ENCODE assay signal across 8 cellular contexts in the genomic region with DNA sequence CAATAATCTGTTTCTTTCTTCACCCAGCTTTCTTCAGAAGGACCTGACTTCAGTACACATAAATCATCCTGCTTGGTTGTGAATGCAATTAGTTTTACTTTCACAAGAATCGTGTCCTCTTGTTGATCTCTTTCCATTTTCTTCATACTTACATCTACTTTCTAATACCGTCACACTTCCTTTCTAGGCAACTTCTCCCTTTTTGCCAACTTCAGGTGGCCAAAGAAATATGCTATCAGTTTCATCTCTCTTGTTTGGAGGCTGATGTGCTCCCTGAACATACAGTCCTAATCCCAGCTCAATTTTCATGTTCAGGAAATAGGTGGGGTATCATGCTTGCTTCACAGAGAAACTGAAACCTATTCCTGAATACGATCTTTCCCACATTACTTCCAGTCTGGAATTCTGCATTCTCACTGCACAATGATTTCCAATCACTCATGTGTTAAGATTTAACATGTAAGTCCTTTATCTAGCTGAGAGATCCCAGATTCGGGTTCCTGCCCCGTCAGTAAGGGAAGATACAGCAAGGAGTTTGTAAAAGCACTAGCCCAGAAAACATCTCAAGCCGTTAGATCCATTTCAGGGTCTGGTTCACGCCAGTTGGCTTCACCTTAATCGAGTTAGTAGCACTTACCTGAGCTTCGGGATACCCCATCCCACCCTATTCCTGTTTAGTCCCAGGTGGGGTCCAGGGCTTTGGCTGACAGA. TPM values are rescaled to one million over a fixed set of nuclear protein-coding genes. Genes with fewer than 3 reads are reported as not detected.
DNase-seq lines count a peak whose midpoint lies in the region; ATAC-seq, FAIRE-seq and TF ChIP-seq lines count a peak whose summit lies in the region.

No MANE protein-coding gene starts in this region.

- no peak for TF ChIP-seq CTCF in chondrocyte (IDR thresholded peaks at IDR 0.05)

- peak; percentile 44 for FAIRE-seq in GM12892 (lab: Jason Lieb, UNC)

- ATAC-seq in HG02870 (IDR thresholded peaks at IDR 0.05; ENCODE audit: unreplicated experiment) (no peak), GM21515 (IDR thresholded peaks at IDR 0.05; ENCODE audit: unreplicated experiment) (no peak), HG02678 (IDR thresholded peaks at IDR 0.05; ENCODE audit: unreplicated experiment) (no peak)

- H3K4me1 Mint-ChIP-seq in chondrocyte (ENCODE audit: low read depth): peaks cover 35% of the 10 kb centered on the region

- no peak for TF ChIP-seq POLR2A in GM12892 (IDR thresholded peaks at IDR 0.05; ENCODE audit: low read depth, low read length)

- H3K4me3 ChIP-seq in mucosa of rectum (ENCODE audit: low read length in 2 of 2): peak overlapping the region; percentile 81 to 93

- DNase-seq in GM12892 (ENCODE audit: insufficient read length) (no peak), NOMO-1 (lab: John Stamatoyannopoulos, UW; ENCODE audit: unreplicated experiment in 2 of 2) (peak; percentile 35 to 89), chondrocyte (ENCODE audit: low spot score) (no peak), posterior cingulate gyrus (no peak)

- H3K9me3 ChIP-seq in mucosa of rectum (ENCODE audit: control insufficient read depth in 2 of 2, low read length in 2 of 2): no peaks in the 10 kb centered on the region

- H3K9ac ChIP-seq in mucosa of rectum (ENCODE audit: low read depth in 1 of 2, low read length in 2 of 2): peak overlapping the region; percentile 83 to 92

- H3K4me1 ChIP-seq in mucosa of rectum (ENCODE audit: control insufficient read depth in 2 of 2, insufficient read depth in 2 of 2, low read length in 2 of 2): peaks cover 18 to 22% of the 10 kb centered on the region in 2 donors

- no peaks in the 10 kb centered on the region for H3K36me3 Mint-ChIP-seq in chondrocyte (ENCODE audit: low read depth)

- H3K27ac Mint-ChIP-seq in chondrocyte (ENCODE audit: unreplicated experiment): peak overlapping the region; percentile 70

- intact Hi-C loops in posterior cingulate gyrus (cut with DNase I): no loop called here

- H3K36me3 ChIP-seq in mucosa of rectum (ENCODE audit: control insufficient read depth in 2 of 2, insufficient read depth in 2 of 2, low read length in 2 of 2): peaks cover 0 to 6% of the 10 kb centered on the region in 2 donors

- peak overlapping the region; percentile 73 for H3K4me3 Mint-ChIP-seq in chondrocyte (ENCODE audit: unreplicated experiment)

- no peaks in the 10 kb centered on the region for H3K9me3 Mint-ChIP-seq in chondrocyte (ENCODE audit: low read depth)

- peak overlapping the region; percentile 59 to 76 for H3K27ac ChIP-seq in mucosa of rectum (ENCODE audit: low read depth in 2 of 2, low read length in 2 of 2)

- H3K27me3 Mint-ChIP-seq in chondrocyte (ENCODE audit: low read depth): no peaks in the 10 kb centered on the region

- no peaks in the 10 kb centered on the region for H3K27me3 ChIP-seq in mucosa of rectum (ENCODE audit: control insufficient read depth in 2 of 2, insufficient read depth in 2 of 2, low read length in 2 of 2)

RNA-seq across cellular contexts. Expression of a gene that starts 1.0 kb away (rescaled TPM):
- polyA plus RNA-seq in GM12892 (2012; ENCODE audit: missing spikeins): 38.5 TPM
- 26.4 to 46.7 TPM (median 31.9 TPM) in 3 replicates for total RNA-seq in chondrocyte

RNA-seq across cellular contexts. Expression of a gene that starts 40.1 kb away (rescaled TPM):
- polyA plus RNA-seq in GM12892 (2012; ENCODE audit: missing spikeins): 2.2 TPM
- 28.8 to 32.3 TPM (median 29.5 TPM) in 3 replicates for total RNA-seq in chondrocyte

Comparison
In these comparisons a context has a peak if more than half of its experiments do, and no peak if none do; other contexts are left out.
1. DNase-seq: peak in NOMO-1 (2 of 2); none in GM12892 (single experiment), chondrocyte (single experiment) and posterior cingulate gyrus (0 of 10).